ENCODE assay signal across 1 cellular context in the genomic region with DNA sequence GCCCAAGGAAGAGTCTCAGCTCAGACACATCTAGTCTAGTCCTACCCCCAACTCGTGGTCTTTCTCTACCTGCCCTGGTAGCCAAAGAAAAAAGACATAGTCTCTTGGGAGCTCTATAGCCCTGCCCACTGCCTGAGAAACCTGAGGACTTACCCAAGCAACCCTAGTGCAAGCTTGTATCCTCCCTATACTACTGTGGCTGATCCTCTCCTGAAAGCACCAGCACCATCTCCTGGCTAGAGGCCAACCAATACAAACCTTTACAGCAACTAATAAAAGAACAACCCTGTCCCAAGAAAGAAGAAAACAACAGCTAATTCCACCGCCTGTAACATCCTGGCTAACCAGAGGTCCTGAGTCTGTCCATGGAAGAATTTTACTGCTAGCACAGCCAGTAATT.
TF ChIP-seq lines count a peak whose summit lies in the region.

No MANE protein-coding gene starts in this region.

TF ChIP-seq in HEK293, 187 proteins besides CTCF, POLR2A, EP300 and RAD21:
- peak; percentile 70; the same call in 1 of the 2 replicates for TF ChIP-seq TRIM28 (IDR thresholded peaks at IDR 0.05; ENCODE audit: borderline replicate concordance, low read length)
- TF ChIP-seq, protein P1, sequence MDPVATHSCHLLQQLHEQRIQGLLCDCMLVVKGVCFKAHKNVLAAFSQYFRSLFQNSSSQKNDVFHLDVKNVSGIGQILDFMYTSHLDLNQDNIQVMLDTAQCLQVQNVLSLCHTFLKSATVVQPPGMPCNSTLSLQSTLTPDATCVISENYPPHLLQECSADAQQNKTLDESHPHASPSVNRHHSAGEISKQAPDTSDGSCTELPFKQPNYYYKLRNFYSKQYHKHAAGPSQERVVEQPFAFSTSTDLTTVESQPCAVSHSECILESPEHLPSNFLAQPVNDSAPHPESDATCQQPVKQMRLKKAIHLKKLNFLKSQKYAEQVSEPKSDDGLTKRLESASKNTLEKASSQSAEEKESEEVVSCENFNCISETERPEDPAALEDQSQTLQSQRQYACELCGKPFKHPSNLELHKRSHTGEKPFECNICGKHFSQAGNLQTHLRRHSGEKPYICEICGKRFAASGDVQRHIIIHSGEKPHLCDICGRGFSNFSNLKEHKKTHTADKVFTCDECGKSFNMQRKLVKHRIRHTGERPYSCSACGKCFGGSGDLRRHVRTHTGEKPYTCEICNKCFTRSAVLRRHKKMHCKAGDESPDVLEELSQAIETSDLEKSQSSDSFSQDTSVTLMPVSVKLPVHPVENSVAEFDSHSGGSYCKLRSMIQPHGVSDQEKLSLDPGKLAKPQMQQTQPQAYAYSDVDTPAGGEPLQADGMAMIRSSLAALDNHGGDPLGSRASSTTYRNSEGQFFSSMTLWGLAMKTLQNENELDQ (tag by site-specific recombination; IDR thresholded peaks at IDR 0.05; ENCODE audit: low read depth), result no peak
- TF ChIP-seq ZNF664 (tag by site-specific recombination; IDR thresholded peaks at IDR 0.05), result no peak
- no peak for TF ChIP-seq ZNF112 (tag by site-specific recombination; IDR thresholded peaks at IDR 0.05)
- no peak for TF ChIP-seq ZNF514 (tag by site-specific recombination; IDR thresholded peaks at IDR 0.05)
